Comparison of ENCODE assay signal across 8 cellular contexts in the genomic region with DNA sequence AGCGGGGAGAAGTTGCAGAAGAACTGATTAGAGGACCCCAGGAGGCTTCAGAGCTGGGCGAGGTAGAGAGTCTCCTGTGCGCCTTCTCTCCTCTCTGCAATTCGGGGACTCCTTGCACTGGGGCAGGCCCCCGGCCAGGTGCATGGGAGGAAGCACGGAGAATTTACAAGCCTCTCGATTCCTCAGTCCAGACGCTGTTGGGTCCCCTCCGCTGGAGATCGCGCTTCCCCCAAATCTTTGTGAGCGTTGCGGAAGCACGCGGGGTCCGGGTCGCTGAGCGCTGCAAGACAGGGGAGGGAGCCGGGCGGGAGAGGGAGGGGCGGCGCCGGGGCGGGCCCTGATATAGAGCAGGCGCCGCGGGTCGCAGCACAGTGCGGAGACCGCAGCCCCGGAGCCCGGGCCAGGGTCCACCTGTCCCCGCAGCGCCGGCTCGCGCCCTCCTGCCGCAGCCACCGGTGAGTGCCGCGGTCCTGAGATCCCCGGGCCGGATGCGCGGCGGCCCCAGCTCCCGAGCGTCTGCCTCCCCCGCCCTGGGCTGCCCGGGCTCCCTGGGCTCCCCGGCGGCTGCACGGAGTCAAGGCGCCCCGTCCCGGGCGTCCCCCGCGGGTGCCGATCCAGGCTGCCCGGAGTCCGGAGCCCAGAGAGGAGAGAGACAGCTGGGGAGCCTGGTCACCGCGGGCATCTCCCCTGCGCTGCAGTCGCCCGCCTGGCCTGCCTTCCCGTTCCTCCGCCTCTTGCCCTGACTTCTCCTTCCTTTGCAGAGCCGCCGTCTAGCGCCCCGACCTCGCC.
DNase-seq lines count a peak whose midpoint lies in the region; ATAC-seq and TF ChIP-seq lines count a peak whose summit lies in the region.

A gene (plus strand): TSS at position 369 of the 789 bp plus-strand sequence. CDS start 424 bp downstream, outside the sequence.

- H3K4me2 ChIP-seq in BLaER1, result peak within 1 kb of the TSS; percentile 94

- peak; percentile 27 for ATAC-seq in GM21825 (IDR thresholded peaks at IDR 0.05; ENCODE audit: unreplicated experiment)
- ATAC-seq in HG02571 (IDR thresholded peaks at IDR 0.05; ENCODE audit: unreplicated experiment), result no peak

- TF ChIP-seq CTCF in retinal pigment epithelial cell (conservative IDR thresholded peaks at IDR 0.05; ENCODE audit: low read depth, low read length), result no peak

- H3K27me3 ChIP-seq in BLaER1 (no peaks in the 10 kb centered on the region), adipocyte (replicated peaks; ENCODE audit: control insufficient read depth, insufficient read depth, low read length) (no peaks in the 10 kb centered on the region)

- peak within 1 kb of the TSS; percentile 84 for H3K9ac ChIP-seq in BLaER1
- H3K9ac ChIP-seq in adipocyte (ENCODE audit: low read length), result peak within 1 kb of the TSS; percentile 83

- no peaks in the 10 kb centered on the region for H3K9me3 ChIP-seq in BLaER1
- no peaks in the 10 kb centered on the region for H3K9me3 ChIP-seq in adipocyte (ENCODE audit: control insufficient read depth, low read length)

- H3K4me3 ChIP-seq in BLaER1, result peak within 1 kb of the TSS; percentile 91
- H3K4me3 ChIP-seq in adipocyte (ENCODE audit: low read length), result peak within 1 kb of the TSS; percentile 84
- H3K4me3 ChIP-seq in retinal pigment epithelial cell (ENCODE audit: low read length), result peak within 1 kb of the TSS; percentile 72

- peaks cover 34% of the 10 kb centered on the region for H3K36me3 ChIP-seq in BLaER1
- H3K36me3 ChIP-seq in adipocyte (ENCODE audit: control insufficient read depth, insufficient read depth, low read length, severe bottlenecking), result peaks cover 4% of the 10 kb centered on the region

- H3K27ac ChIP-seq in BLaER1, result peak within 1 kb of the TSS; percentile 83

- DNase-seq in RKO (ENCODE audit: low spot score) (peak; percentile 43), adipocyte (ENCODE audit: low read depth) (peak; percentile 61), hepatic stellate cell (ENCODE audit: low spot score) (peak; percentile 43), retinal pigment epithelial cell (ENCODE audit: low read depth) (no peak), NCI-H226 (no peak)

- no peaks in the 10 kb centered on the region for H4K20me1 ChIP-seq in BLaER1

- H3K4me1 ChIP-seq in BLaER1, result peaks cover 81% of the 10 kb centered on the region
- peaks cover 51% of the 10 kb centered on the region for H3K4me1 ChIP-seq in adipocyte (ENCODE audit: control insufficient read depth, insufficient read depth, low read length)

Comparison
In these comparisons a context has a peak if more than half of its experiments do, and no peak if none do; other contexts are left out.
1. DNase-seq: peak in RKO (single experiment), adipocyte (single experiment) and hepatic stellate cell (single experiment); none in retinal pigment epithelial cell (single experiment) and NCI-H226 (single experiment).
2. Peak in every context shown above with its lines, with median percentiles within 50 percentile points of each other: H3K4me3 ChIP-seq.